1 cellular context compared by ENCODE assay signal in genomic region chr7:79236352-79237028, GRCh38.
TF ChIP-seq lines count a peak whose summit lies in the region.

No MANE protein-coding gene starts in this region.

TF ChIP-seq in GM23338, 12 proteins besides CTCF, POLR2A, EP300 and RAD21 (continued from another document):
- TF ChIP-seq CREB1 (CRISPR knock-in tag; IDR thresholded peaks at IDR 0.05; ENCODE audit: low read depth): no peak
- TF ChIP-seq EZH2phosphoT487 (IDR thresholded peaks at IDR 0.05; ENCODE audit: unreplicated experiment): no peak
- no peak for TF ChIP-seq REST (IDR thresholded peaks at IDR 0.05; ENCODE audit: unreplicated experiment)
- TF ChIP-seq ETS1 (IDR thresholded peaks at IDR 0.05): no peak
